8 cellular contexts compared by ENCODE assay signal in genomic region chr12:57087689-57088441, GRCh38. TPM values are rescaled to one million over a fixed set of nuclear protein-coding genes. Genes with fewer than 3 reads are reported as not detected.
DNase-seq lines count a peak whose midpoint lies in the region; ATAC-seq, FAIRE-seq and TF ChIP-seq lines count a peak whose summit lies in the region.

No MANE protein-coding gene starts in this region.

- H3K4me1 ChIP-seq in breast epithelium (peaks cover 13 to 16% of the 10 kb centered on the region in 2 donors), kidney (ENCODE audit: control insufficient read depth in 1 of 2, insufficient read depth in 1 of 2, low read depth in 1 of 2, low read length in 2 of 2) (peaks cover 15 to 18% of the 10 kb centered on the region in 2 donors)

- TF ChIP-seq CTCF in WI38 (IDR thresholded peaks at IDR 0.05; ENCODE audit: low read depth, low read length) (no peak), breast epithelium (IDR thresholded peaks at IDR 0.05) (no peak), kidney (IDR thresholded peaks at IDR 0.05; ENCODE audit: borderline replicate concordance, extremely low read depth, insufficient read depth) (no peak)

- H3K9me3 ChIP-seq in breast epithelium (no peaks in the 10 kb centered on the region), kidney (ENCODE audit: control insufficient read depth in 1 of 2, low read length in 2 of 2) (no peaks in the 10 kb centered on the region)

- ATAC-seq in HG02588 (IDR thresholded peaks at IDR 0.05; ENCODE audit: unreplicated experiment) = peak; percentile 29

- peak overlapping the region; percentile 81 for H3K4me3 ChIP-seq in WI38 (ENCODE audit: low read depth, low read length)
- peak overlapping the region; percentile 67 to 93 (median 86) for H3K4me3 ChIP-seq in breast epithelium
- peak overlapping the region; percentile 65 to 78 for H3K4me3 ChIP-seq in kidney (ENCODE audit: low read length in 2 of 2)

- H3K27ac ChIP-seq in breast epithelium = peak overlapping the region; percentile 99 to 100
- H3K27ac ChIP-seq in kidney (ENCODE audit: low read depth in 2 of 2, low read length in 2 of 2) = peak overlapping the region; percentile 99 to 100

- no peaks in the 10 kb centered on the region for H3K27me3 ChIP-seq in breast epithelium

- peak overlapping the region; percentile 51 to 95 for H3K9ac ChIP-seq in kidney (ENCODE audit: low read length in 2 of 2)

- peak; percentile 74 for DNase-seq in GM12891 (ENCODE audit: insufficient read length, low spot score)
- peak; percentile 37 for DNase-seq in NCI-H1105 treated with DMSO at 0.1 percent for 48 hours (lab: John Stamatoyannopoulos, UW)
- peak; percentile 87 to 91 for DNase-seq in breast epithelium (ENCODE audit: low spot score in 2 of 2)
- DNase-seq in kidney = peak; percentile 98
- DNase-seq in stimulated activated CD4-positive, alpha-beta T cell treated with anti-CD3 and anti-CD28 coated beads, Interleukin-1b, Interleukin-23, amount 100 ng/mL, for 1 hour (ENCODE audit: low read depth in 2 of 2) = peak; percentile 60 to 72
- DNase-seq in NCI-H1092 (lab: John Stamatoyannopoulos, UW) = no peak

- H3K36me3 ChIP-seq in breast epithelium (no peaks in the 10 kb centered on the region), kidney (ENCODE audit: control insufficient read depth in 1 of 2, insufficient read depth in 2 of 2, low read length in 2 of 2) (peaks cover 4 to 19% of the 10 kb centered on the region in 2 donors)

- intact Hi-C loops in breast epithelium (cut with DNase I; ENCODE audit: low total_unique reads) = loop anchor here (5.0 kb wide), 1 partner anchor 434 kb away; the partner anchor contains the start of genes DDIT3 and MBD6
- intact Hi-C loops in kidney (cut with DNase I) = no loop called here

- FAIRE-seq in GM12891 (lab: Jason Lieb, UNC) (no peak), kidney (lab: Jason Lieb, UNC) (no peak)

- TF ChIP-seq POLR2A in GM12891 (IDR thresholded peaks at IDR 0.05; ENCODE audit: low read depth, low read length) = no peak; the same call in 1 of the 2 replicates
- no peak for TF ChIP-seq POLR2A in breast epithelium (IDR thresholded peaks at IDR 0.05)

TF ChIP-seq in GM12891, 5 proteins besides CTCF, POLR2A, EP300 and RAD21:
- TF ChIP-seq TAF1 (IDR thresholded peaks at IDR 0.05; ENCODE audit: low read depth, low read length) = no peak
- TF ChIP-seq SPI1 (IDR thresholded peaks at IDR 0.05; ENCODE audit: low read depth, low read length) = no peak
- TF ChIP-seq POU2F2 (IDR thresholded peaks at IDR 0.05; ENCODE audit: low read depth, low read length) = no peak; the same call in 1 of the 2 replicates
- no peak for TF ChIP-seq PAX5 (IDR thresholded peaks at IDR 0.05; ENCODE audit: insufficient read depth, low read length, severe bottlenecking)
- peak; percentile 84 for TF ChIP-seq POLR2AphosphoS5 (IDR thresholded peaks at IDR 0.05; ENCODE audit: low read depth, low read length)

RNA-seq across cellular contexts. Expression of gene NAB2, which starts 1.0 kb away (rescaled TPM):
- polyA plus RNA-seq in GM12891 (2012; ENCODE audit: low read depth, missing spikeins) = 13.1 TPM
- total RNA-seq in breast epithelium (10 to 100 TPM in 2 of 3 donors, 1 to 10 TPM in 1; 9.0 to 33.2 (median 24.6) TPM), kidney (28.0 TPM)
- 13.9 TPM for polyA plus RNA-seq in kidney (ENCODE audit: insufficient read depth, low read depth, low replicate concordance)

RNA-seq across cellular contexts. Expression of gene NEMP1, which starts 9.3 kb away (rescaled TPM):
- polyA plus RNA-seq in GM12891 (2012; ENCODE audit: low read depth, missing spikeins) = 8.8 TPM
- total RNA-seq in breast epithelium (10 to 100 TPM in 2 of 3 donors, 1 to 10 TPM in 1; 6.9 to 13.3 (median 10.9) TPM), kidney (10.3 TPM)
- polyA plus RNA-seq in kidney (ENCODE audit: insufficient read depth, low read depth, low replicate concordance) = 2.1 TPM

RNA-seq across cellular contexts. Expression of gene STAT6, which starts 23.3 kb away (rescaled TPM):
- polyA plus RNA-seq in GM12891 (2012; ENCODE audit: low read depth, missing spikeins) = 99.5 TPM
- total RNA-seq in breast epithelium = 100 to 1,000 TPM; 139 to 147 (median 146) TPM
- total RNA-seq in kidney = 232 TPM
- 74.8 TPM for polyA plus RNA-seq in kidney (ENCODE audit: insufficient read depth, low read depth, low replicate concordance)

RNA-seq across cellular contexts. Expression of gene MYO1A, which starts 37.9 kb away (rescaled TPM):
- polyA plus RNA-seq in GM12891 (2012; ENCODE audit: low read depth, missing spikeins) = 0.21 TPM
- total RNA-seq in breast epithelium = 1 to 10 TPM in 1 of 3 donors, under 1 TPM in 2; 0.15 to 2.2 (median 0.98) TPM
- 0.25 TPM for total RNA-seq in kidney
- 0.77 TPM for polyA plus RNA-seq in kidney (ENCODE audit: insufficient read depth, low read depth, low replicate concordance)

RNA-seq across cellular contexts. Expression of gene LRP1, which starts 40.4 kb away (rescaled TPM):
- 0.47 TPM for polyA plus RNA-seq in GM12891 (2012; ENCODE audit: low read depth, missing spikeins)
- total RNA-seq in breast epithelium (100 to 1,000 TPM; 102 to 894 (median 240) TPM), kidney (121 TPM)
- 18.7 TPM for polyA plus RNA-seq in kidney (ENCODE audit: insufficient read depth, low read depth, low replicate concordance)
